ENCODE assay signal across 1 cellular context in genomic region chr19:17496337-17496997, GRCh38.
TF ChIP-seq lines count a peak whose summit lies in the region.

No MANE protein-coding gene starts in this region.

TF ChIP-seq in H1, 55 proteins besides CTCF, POLR2A, EP300 and RAD21:
- TF ChIP-seq KDM4A (IDR thresholded peaks at IDR 0.05; ENCODE audit: low read depth, low read length, severe bottlenecking) (no peak), TCF12 (IDR thresholded peaks at IDR 0.05; ENCODE audit: low read depth, low read length) (peak; percentile 90), JUN (IDR thresholded peaks at IDR 0.05; ENCODE audit: low read depth, low read length) (no peak), SP1 (IDR thresholded peaks at IDR 0.05; ENCODE audit: low read depth, low read length) (peak; percentile 56; the same call in 1 of the 2 replicates), JUND (IDR thresholded peaks at IDR 0.05; ENCODE audit: low read length) (peak; percentile 48; the same call in 1 of the 2 replicates), BACH1 (IDR thresholded peaks at IDR 0.05; ENCODE audit: low read length) (peak; percentile 85), ATF3 (IDR thresholded peaks at IDR 0.05; ENCODE audit: insufficient read depth, low read depth, low read length) (no peak), EGR1 (IDR thresholded peaks at IDR 0.05; ENCODE audit: borderline replicate concordance, low read depth, low read length) (no peak), CHD2 (IDR thresholded peaks at IDR 0.05; ENCODE audit: low read length) (peak; percentile 31; the same call in 1 of the 2 replicates), SRF (IDR thresholded peaks at IDR 0.05; ENCODE audit: low read depth, low read length) (0 out of 2 replicates have a peak, but pooled peaks have one; percentile 23), CBX5 (IDR thresholded peaks at IDR 0.05; ENCODE audit: low read depth, low read length) (no peak), RNF2 (IDR thresholded peaks at IDR 0.05; ENCODE audit: borderline replicate concordance, low read depth, low read length, missing control alignments, poor library complexity, severe bottlenecking) (no peak), KDM5A (IDR thresholded peaks at IDR 0.05; ENCODE audit: low read length) (no peak), ZNF274 (IDR thresholded peaks at IDR 0.05; ENCODE audit: borderline replicate concordance, extremely low read depth, low read length) (no peak), POLR2AphosphoS5 (IDR thresholded peaks at IDR 0.05; ENCODE audit: low read depth, low read length) (peak; percentile 41; the same call in 1 of the 2 replicates), NRF1 (IDR thresholded peaks at IDR 0.05; ENCODE audit: low read depth, low read length) (no peak), TAF7 (optimal IDR thresholded peaks at IDR 0.05; ENCODE audit: borderline replicate concordance, low read depth, low read length) (peak; percentile 92), CREB1 (IDR thresholded peaks at IDR 0.05) (peak; percentile 74), BRCA1 (IDR thresholded peaks at IDR 0.05; ENCODE audit: low read depth, low read length) (no peak), KDM1A (IDR thresholded peaks at IDR 0.05; ENCODE audit: borderline replicate concordance, low read length) (no peak), POU5F1 (IDR thresholded peaks at IDR 0.05; ENCODE audit: low read depth, low read length) (no peak), YY1 (IDR thresholded peaks at IDR 0.05; ENCODE audit: low read depth, low read length) (0 out of 2 replicates have a peak, but pooled peaks have one; percentile 73), SIN3A (conservative IDR thresholded peaks at IDR 0.05 in 1 of 2, IDR thresholded peaks at IDR 0.05 in 1 of 2; ENCODE audit: low read depth in 1 of 2, low read length in 2 of 2) (0 out of 4 replicates have a peak, but pooled peaks have one; percentile 40 to 52), TEAD4 (IDR thresholded peaks at IDR 0.05; ENCODE audit: low read depth, low read length) (peak; percentile 67; the same call in 1 of the 2 replicates), GTF2F1 (IDR thresholded peaks at IDR 0.05; ENCODE audit: borderline replicate concordance, low read depth, low read length) (no peak), NANOG (IDR thresholded peaks at IDR 0.05; ENCODE audit: insufficient read depth, low read depth, low read length, poor library complexity, severe bottlenecking) (peak; percentile 44), RXRA (IDR thresholded peaks at IDR 0.05; ENCODE audit: insufficient read depth, low read depth, low read length) (0 out of 2 replicates have a peak, but pooled peaks have one; percentile 29), MAX (IDR thresholded peaks at IDR 0.05) (peak; percentile 60), RFX5 (IDR thresholded peaks at IDR 0.05; ENCODE audit: borderline replicate concordance, low read depth, low read length) (no peak)
